Comparison of ENCODE assay signal across 28 cellular contexts in the genomic region with DNA sequence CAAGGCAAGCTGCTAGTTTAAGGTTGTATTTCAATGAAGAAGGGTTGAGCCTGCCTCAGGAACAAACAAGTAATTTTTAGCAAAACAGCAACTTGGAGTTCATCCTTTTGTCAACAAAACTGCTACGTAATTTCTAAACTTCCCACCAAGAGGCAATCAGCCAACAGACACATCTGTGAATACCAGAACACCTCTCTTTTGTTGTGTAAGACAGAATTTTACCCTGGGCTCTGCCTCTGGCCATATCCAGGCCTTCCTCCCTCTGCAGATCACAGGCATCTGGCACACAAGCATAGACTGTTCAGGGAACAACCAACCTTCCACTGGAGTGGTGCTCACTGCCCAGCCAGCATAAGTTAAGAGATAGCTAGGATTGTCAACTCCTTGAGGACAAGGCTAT.
"Had no signal": no experiment of that assay in that cellular context is flagged by ENCODE, and none has a peak within 500 bp of the region (broad histone marks: within the 10 kb centered on the region; RNA-seq: fewer than 3 reads in every experiment).

No MANE protein-coding gene starts in this region.

- DNase-seq: activated CD4-positive, alpha-beta T cell treated with anti-CD3 and anti-CD28 coated beads for 1 hour; activated CD4-positive, alpha-beta T cell treated with anti-CD3 and anti-CD28 coated beads, Interleukin-2, amount 50 U/mL, for 1 hour; activated CD8-positive, alpha-beta T cell treated with anti-CD3 and anti-CD28 coated beads, Interleukin-2, amount 10 ng/mL, durations not matched to agents 7 days and 5 days; activated gamma-delta T cell; activated naive CD4-positive, alpha-beta T cell treated with anti-CD3 and anti-CD28 coated beads, Interleukin-2, amount 50 U/mL, for 16 hours; activated naive CD8-positive, alpha-beta T cell treated with anti-CD3 and anti-CD28 coated beads, Interleukin-2, amount 50 U/mL, for 24 hours; cortex of kidney; endodermal cell; gastrocnemius medialis; head of caudate nucleus; hypothalamus; left colon; mesenchymal stem cell; naive B cell; retina; stimulated activated CD4-positive, alpha-beta T cell treated with anti-CD3 and anti-CD28 coated beads, Interleukin-4, amount 100 ng/mL, for 24 hours; stimulated activated naive CD4-positive, alpha-beta T cell treated with Interleukin-2 at 50 U/mL for 16 hours; T-cell; upper lobe of right lung; WERI-Rb-1 had no signal

- H3K27ac Mint-ChIP-seq: activated CD8-positive, alpha-beta T cell treated with anti-CD3 and anti-CD28 coated beads, Interleukin-2, amount 10 ng/mL, durations not matched to agents 7 days and 5 days; activated naive CD8-positive, alpha-beta T cell treated with anti-CD3 and anti-CD28 coated beads, Interleukin-2, amount 50 U/mL, for 24 hours; activated T-helper 1 cell treated with anti-CD3 and anti-CD28 coated beads, Interleukin-12 subunit alpha, Interleukin-12 subunit beta, Interleukin-2, Interleukin-4 antibody, amounts not matched to agents 30 ng/mL and 10 ng/mL and 1 ng/mL, durations not matched to agents 14 hours and 24 hours and 36 hours; endodermal cell; progenitor cell of endocrine pancreas; T-cell; T-helper 2 cell treated with Interferon-gamma antibody and Interleukin-4, amounts not matched to agents 5 μg/mL and 100 μg/mL, for 36 hours had no signal

- H3K36me3 ChIP-seq: cardiac muscle cell, gastrocnemius medialis, thoracic aorta, upper lobe of right lung, WERI-Rb-1 had no signal

- H3K27ac ChIP-seq: cardiac muscle cell, gastrocnemius medialis, thoracic aorta, upper lobe of right lung, WERI-Rb-1 had no signal

- H3K9me3 Mint-ChIP-seq: activated naive CD8-positive, alpha-beta T cell treated with anti-CD3 and anti-CD28 coated beads, Interleukin-2, amount 50 U/mL, for 24 hours; activated T-helper 1 cell treated with anti-CD3 and anti-CD28 coated beads, Interleukin-12 subunit alpha, Interleukin-12 subunit beta, Interleukin-2, Interleukin-4 antibody, amounts not matched to agents 30 ng/mL and 10 ng/mL and 1 ng/mL, durations not matched to agents 14 hours and 24 hours and 36 hours; endodermal cell; neural crest cell; T-helper 2 cell treated with Interferon-gamma antibody and Interleukin-4, amounts not matched to agents 5 μg/mL and 100 μg/mL, for 36 hours had no signal

- H3K27me3 Mint-ChIP-seq: T-cell had no signal

- H3K4me3 Mint-ChIP-seq: activated CD8-positive, alpha-beta T cell treated with anti-CD3 and anti-CD28 coated beads, Interleukin-2, amount 10 ng/mL, durations not matched to agents 7 days and 5 days; activated naive CD8-positive, alpha-beta T cell treated with anti-CD3 and anti-CD28 coated beads, Interleukin-2, amount 50 U/mL, for 24 hours; activated T-helper 1 cell treated with anti-CD3 and anti-CD28 coated beads, Interleukin-12 subunit alpha, Interleukin-12 subunit beta, Interleukin-2, Interleukin-4 antibody, amounts not matched to agents 30 ng/mL and 10 ng/mL and 1 ng/mL, durations not matched to agents 14 hours and 24 hours and 36 hours; endodermal cell; naive B cell; neural crest cell; T-cell; T-helper 2 cell treated with Interferon-gamma antibody and Interleukin-4, amounts not matched to agents 5 μg/mL and 100 μg/mL, for 36 hours had no signal

- ATAC-seq: activated CD8-positive, alpha-beta T cell treated with anti-CD3 and anti-CD28 coated beads, Interleukin-2, amount 10 ng/mL, durations not matched to agents 7 days and 5 days; activated naive CD8-positive, alpha-beta T cell treated with anti-CD3 and anti-CD28 coated beads, Interleukin-2, amount 50 U/mL, for 24 hours; left colon; T-cell; upper lobe of right lung had no signal

- H3K4me1 ChIP-seq: gastrocnemius medialis, upper lobe of right lung had no signal

- H3K4me1 Mint-ChIP-seq: activated naive CD8-positive, alpha-beta T cell treated with anti-CD3 and anti-CD28 coated beads, Interleukin-2, amount 50 U/mL, for 24 hours; naive B cell; T-cell had no signal

- H3K27me3 ChIP-seq: cardiac muscle cell, gastrocnemius medialis, upper lobe of right lung had no signal

- H3K36me3 Mint-ChIP-seq: naive B cell, T-cell had no signal

- H3K4me3 ChIP-seq: cardiac muscle cell, gastrocnemius medialis, thoracic aorta, upper lobe of right lung had no signal

- FAIRE-seq: islet of Langerhans, TTC549 had no signal

- H3K9me3 ChIP-seq: gastrocnemius medialis, thoracic aorta, upper lobe of right lung had no signal
